21 cellular contexts compared by ENCODE assay signal in the genomic region with DNA sequence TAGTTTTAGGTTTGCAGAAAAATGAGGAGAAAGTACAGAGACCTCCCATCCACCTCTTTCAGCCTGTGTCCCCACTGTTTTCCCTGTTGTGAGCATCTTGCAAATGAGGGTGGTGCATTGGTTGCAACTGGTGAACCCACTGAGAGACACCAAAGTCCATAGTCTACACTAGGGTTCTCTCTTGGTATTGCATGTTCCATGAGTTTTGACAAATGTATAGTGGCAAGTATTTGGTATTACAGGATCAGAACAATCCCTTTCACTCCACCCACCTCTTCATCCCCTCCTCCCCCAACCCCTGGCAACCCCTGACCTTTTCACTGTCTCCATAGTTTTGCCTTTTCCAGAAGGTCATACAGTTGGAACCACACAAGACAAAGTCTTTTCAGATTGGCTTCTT. TPM values are rescaled to one million over a fixed set of nuclear protein-coding genes. Genes with fewer than 3 reads are reported as not detected.
DNase-seq lines count a peak whose midpoint lies in the region; ATAC-seq and TF ChIP-seq lines count a peak whose summit lies in the region.
"Had no signal": no experiment of that assay in that cellular context is flagged by ENCODE, and none has a peak within 500 bp of the region (broad histone marks: within the 10 kb centered on the region; RNA-seq: fewer than 3 reads in every experiment).

No MANE protein-coding gene starts in this region.

- no peak overlapping the region for H3K4me3 Mint-ChIP-seq in CD4-positive, alpha-beta T cell
- H3K4me3 Mint-ChIP-seq in CD8-positive, alpha-beta memory T cell = peak overlapping the region; percentile 23 to 79 (median 54)
- no peak overlapping the region for H3K4me3 Mint-ChIP-seq in activated CD8-positive, alpha-beta T cell treated with anti-CD3 and anti-CD28 coated beads, Interleukin-2, amount 10 ng/mL, durations not matched to agents 7 days and 5 days
- peak overlapping the region; percentile 81 for H3K4me3 Mint-ChIP-seq in natural killer cell treated with Interleukin-12 subunit alpha and Interleukin-12 subunit beta and Interleukin-15 and Interleukin-18, amount 100 ng/mL, for 72 hours
- no peak overlapping the region for H3K4me3 Mint-ChIP-seq in nephron progenitor cell
- H3K4me3 Mint-ChIP-seq: B cell had no signal

- POLR2A ChIA-PET in CD4-positive, alpha-beta T cell (lab: Charles Lee) = no interaction called here
- POLR2A ChIA-PET in CD8-positive, alpha-beta memory T cell (lab: Charles Lee) = no interaction called here
- POLR2A ChIA-PET in activated CD8-positive, alpha-beta T cell treated with anti-CD3 and anti-CD28 coated beads, Interleukin-2, amount 10 ng/mL, durations not matched to agents 7 days and 5 days (lab: Charles Lee) = no interaction called here

- no peak overlapping the region for H3K4me3 ChIP-seq in CD8-positive, alpha-beta memory T cell (ENCODE audit: low read length)
- H3K4me3 ChIP-seq: GM12878, GM23248, K562, SJCRH30 had no signal

- no peaks in the 10 kb centered on the region for H3K27me3 ChIP-seq in CD4-positive, alpha-beta T cell (ENCODE audit: control insufficient read depth, insufficient read depth, low read length)
- no peaks in the 10 kb centered on the region for H3K27me3 ChIP-seq in CD8-positive, alpha-beta memory T cell (ENCODE audit: insufficient read depth, low read length, poor library complexity, severe bottlenecking)

- no peaks in the 10 kb centered on the region for H3K36me3 ChIP-seq in CD8-positive, alpha-beta memory T cell (ENCODE audit: insufficient read depth, low read length)
- H3K36me3 ChIP-seq: SJCRH30 had no signal

- H3K36me3 Mint-ChIP-seq in CD4-positive, alpha-beta T cell (ENCODE audit: low read depth) = peaks cover 79% of the 10 kb centered on the region
- peaks cover 17 to 80% (median 29%) of the 10 kb centered on the region in 3 donors for H3K36me3 Mint-ChIP-seq in CD8-positive, alpha-beta memory T cell
- peaks cover 35% of the 10 kb centered on the region for H3K36me3 Mint-ChIP-seq in activated CD8-positive, alpha-beta T cell treated with anti-CD3 and anti-CD28 coated beads, Interleukin-2, amount 10 ng/mL, durations not matched to agents 7 days and 5 days (ENCODE audit: low read depth)
- peaks cover 6% of the 10 kb centered on the region for H3K36me3 Mint-ChIP-seq in natural killer cell treated with Interleukin-12 subunit alpha and Interleukin-12 subunit beta and Interleukin-15 and Interleukin-18, amount 100 ng/mL, for 72 hours
- H3K36me3 Mint-ChIP-seq in nephron progenitor cell (ENCODE audit: low read depth) = peaks cover 3% of the 10 kb centered on the region

- peaks cover 67% of the 10 kb centered on the region for H3K4me1 Mint-ChIP-seq in CD4-positive, alpha-beta T cell (ENCODE audit: low read depth)
- H3K4me1 Mint-ChIP-seq in CD8-positive, alpha-beta memory T cell = peaks cover 80 to 99% (median 91%) of the 10 kb centered on the region in 3 donors
- peaks cover 35% of the 10 kb centered on the region for H3K4me1 Mint-ChIP-seq in activated CD8-positive, alpha-beta T cell treated with anti-CD3 and anti-CD28 coated beads, Interleukin-2, amount 10 ng/mL, durations not matched to agents 7 days and 5 days (ENCODE audit: low read depth)
- peaks cover 83 to 85% of the 10 kb centered on the region in 2 donors for H3K4me1 Mint-ChIP-seq in natural killer cell treated with Interleukin-12 subunit alpha and Interleukin-12 subunit beta and Interleukin-15 and Interleukin-18, amount 100 ng/mL, for 72 hours (ENCODE audit: low read depth in 2 of 2)
- peaks cover 22% of the 10 kb centered on the region for H3K4me1 Mint-ChIP-seq in nephron progenitor cell

- no peaks in the 10 kb centered on the region for H3K9me3 ChIP-seq in CD4-positive, alpha-beta T cell (ENCODE audit: control insufficient read depth, low read length)
- H3K9me3 ChIP-seq in CD8-positive, alpha-beta memory T cell (ENCODE audit: low read length) = no peaks in the 10 kb centered on the region

- no peaks in the 10 kb centered on the region for H3K27me3 Mint-ChIP-seq in CD4-positive, alpha-beta T cell
- H3K27me3 Mint-ChIP-seq in CD8-positive, alpha-beta memory T cell = peaks cover 0 to 4% of the 10 kb centered on the region in 2 donors
- H3K27me3 Mint-ChIP-seq in activated CD8-positive, alpha-beta T cell treated with anti-CD3 and anti-CD28 coated beads, Interleukin-2, amount 10 ng/mL, durations not matched to agents 7 days and 5 days (ENCODE audit: low read depth) = no peaks in the 10 kb centered on the region
- H3K27me3 Mint-ChIP-seq in natural killer cell treated with Interleukin-12 subunit alpha and Interleukin-12 subunit beta and Interleukin-15 and Interleukin-18, amount 100 ng/mL, for 72 hours = no peaks in the 10 kb centered on the region
- H3K27me3 Mint-ChIP-seq in nephron progenitor cell (ENCODE audit: low read depth, poor library complexity) = peaks cover 10% of the 10 kb centered on the region
- H3K27me3 Mint-ChIP-seq: B cell had no signal

- peaks cover 48% of the 10 kb centered on the region for H3K4me1 ChIP-seq in CD8-positive, alpha-beta memory T cell (ENCODE audit: insufficient read depth, low read length)

- peak; percentile 61 for ATAC-seq in CD4-positive, alpha-beta T cell (ENCODE audit: poor library complexity)
- no peak for ATAC-seq in activated CD8-positive, alpha-beta T cell treated with anti-CD3 and anti-CD28 coated beads, Interleukin-2, amount 10 ng/mL, durations not matched to agents 7 days and 5 days
- no peak for ATAC-seq in natural killer cell treated with Interleukin-12 subunit alpha and Interleukin-12 subunit beta and Interleukin-15 and Interleukin-18, amount 100 ng/mL, for 72 hours
- ATAC-seq: GM12878, K562 had no signal

- no peaks in the 10 kb centered on the region for H3K9me3 Mint-ChIP-seq in CD4-positive, alpha-beta T cell
- H3K9me3 Mint-ChIP-seq in CD8-positive, alpha-beta memory T cell = no peaks in the 10 kb centered on the region
- H3K9me3 Mint-ChIP-seq in activated CD8-positive, alpha-beta T cell treated with anti-CD3 and anti-CD28 coated beads, Interleukin-2, amount 10 ng/mL, durations not matched to agents 7 days and 5 days (ENCODE audit: insufficient read depth) = no peaks in the 10 kb centered on the region
- H3K9me3 Mint-ChIP-seq in natural killer cell treated with Interleukin-12 subunit alpha and Interleukin-12 subunit beta and Interleukin-15 and Interleukin-18, amount 100 ng/mL, for 72 hours = peaks cover 6% of the 10 kb centered on the region
- peaks cover 18% of the 10 kb centered on the region for H3K9me3 Mint-ChIP-seq in nephron progenitor cell

- H3K27ac Mint-ChIP-seq in CD4-positive, alpha-beta T cell = peak overlapping the region; percentile 69
- peak overlapping the region; percentile 78 to 99 (median 92) for H3K27ac Mint-ChIP-seq in CD8-positive, alpha-beta memory T cell
- peak overlapping the region; percentile 2 for H3K27ac Mint-ChIP-seq in activated CD8-positive, alpha-beta T cell treated with anti-CD3 and anti-CD28 coated beads, Interleukin-2, amount 10 ng/mL, durations not matched to agents 7 days and 5 days
- peak overlapping the region; percentile 83 to 95 for H3K27ac Mint-ChIP-seq in natural killer cell treated with Interleukin-12 subunit alpha and Interleukin-12 subunit beta and Interleukin-15 and Interleukin-18, amount 100 ng/mL, for 72 hours
- no peak overlapping the region for H3K27ac Mint-ChIP-seq in nephron progenitor cell
- H3K27ac Mint-ChIP-seq: B cell had no signal

- intact Hi-C loops in CD4-positive, alpha-beta T cell (cut with DNase I, micrococcal nuclease) = loop anchor here in 1 of 2 experiments (5.0 kb wide), 1 partner anchor 36 kb away; no protein-coding TSS in a partner anchor

- CTCF ChIA-PET in CD4-positive, alpha-beta T cell (lab: Charles Lee) = no interaction called here
- CTCF ChIA-PET in CD8-positive, alpha-beta memory T cell (lab: Charles Lee) = no interaction called here
- CTCF ChIA-PET in activated CD8-positive, alpha-beta T cell treated with anti-CD3 and anti-CD28 coated beads, Interleukin-2, amount 10 ng/mL, durations not matched to agents 7 days and 5 days (lab: Charles Lee) = no interaction called here

- no peak overlapping the region for H3K27ac ChIP-seq in CD4-positive, alpha-beta T cell (ENCODE audit: low read depth, low read length)
- H3K27ac ChIP-seq in CD8-positive, alpha-beta memory T cell (ENCODE audit: low read depth, low read length) = no peak overlapping the region
- H3K27ac ChIP-seq: GM23248, SJCRH30 had no signal

- no peak for DNase-seq in CD4-positive, alpha-beta T cell
- DNase-seq in CD8-positive, alpha-beta memory T cell = no peak
- no peak for DNase-seq in activated CD8-positive, alpha-beta T cell treated with anti-CD3 and anti-CD28 coated beads, Interleukin-2, amount 10 ng/mL, durations not matched to agents 7 days and 5 days
- DNase-seq in natural killer cell treated with Interleukin-12 subunit alpha and Interleukin-12 subunit beta and Interleukin-15 and Interleukin-18, amount 100 ng/mL, for 72 hours (ENCODE audit: low spot score) = no peak
- DNase-seq in NCI-H524 treated with DMSO at 0.1 percent for 48 hours (lab: John Stamatoyannopoulos, UW) (no peak), DMS114 treated with DMSO at 0.1 percent for 48 hours (lab: John Stamatoyannopoulos, UW; ENCODE audit: unreplicated experiment) (no peak), nephron progenitor cell (no peak)
- DNase-seq: GDM1, GM23248, NCI-H1436, NCI-H2029, NCI-H2171, NCI-H446 treated with DMSO at 0.1 percent for 48 hours, NCI-H748 treated with DMSO at 0.1 percent for 48 hours, OCI-M1, SJCRH30 had no signal

- no peak for TF ChIP-seq CTCF in CD4-positive, alpha-beta T cell (IDR thresholded peaks at IDR 0.05)
- no peak for TF ChIP-seq CTCF in nephron progenitor cell (IDR thresholded peaks at IDR 0.05)

RNA-seq across cellular contexts. Expression of gene ZNF831, which starts 20.1 kb away (rescaled TPM):
- total RNA-seq in CD4-positive, alpha-beta T cell = 10 to 100 TPM; 24.9 to 25.9 TPM
- total RNA-seq in CD8-positive, alpha-beta memory T cell = 1 to 10 TPM; 6.4 to 6.9 TPM
- polyA plus RNA-seq in CD8-positive, alpha-beta memory T cell = 12.1 TPM
- total RNA-seq in activated CD8-positive, alpha-beta T cell treated with anti-CD3 and anti-CD28 coated beads, Interleukin-2, amount 10 ng/mL, durations not matched to agents 7 days and 5 days = 1 to 10 TPM; 8.6 to 9.2 TPM
- 1 to 10 TPM; 3.3 to 5.7 TPM for total RNA-seq in natural killer cell treated with Interleukin-12 subunit alpha and Interleukin-12 subunit beta and Interleukin-15 and Interleukin-18, amount 100 ng/mL, for 72 hours
- total RNA-seq: GM23248, K562, RPMI7951 had no signal
- polyA plus RNA-seq: AG04450, GM23248, K562 had no signal

Comparison
In these comparisons a context has a peak if more than half of its experiments do, and no peak if none do; other contexts are left out.
1. H3K4me3 Mint-ChIP-seq: peak in CD8-positive, alpha-beta memory T cell (7 of 7) and natural killer cell treated with Interleukin-12 subunit alpha and Interleukin-12 subunit beta and Interleukin-15 and Interleukin-18, amount 100 ng/mL, for 72 hours (single experiment); none in CD4-positive, alpha-beta T cell (single experiment), activated CD8-positive, alpha-beta T cell treated with anti-CD3 and anti-CD28 coated beads, Interleukin-2, amount 10 ng/mL, durations not matched to agents 7 days and 5 days (single experiment) and nephron progenitor cell (single experiment).